9 cellular contexts compared by ENCODE assay signal in the genomic region with DNA sequence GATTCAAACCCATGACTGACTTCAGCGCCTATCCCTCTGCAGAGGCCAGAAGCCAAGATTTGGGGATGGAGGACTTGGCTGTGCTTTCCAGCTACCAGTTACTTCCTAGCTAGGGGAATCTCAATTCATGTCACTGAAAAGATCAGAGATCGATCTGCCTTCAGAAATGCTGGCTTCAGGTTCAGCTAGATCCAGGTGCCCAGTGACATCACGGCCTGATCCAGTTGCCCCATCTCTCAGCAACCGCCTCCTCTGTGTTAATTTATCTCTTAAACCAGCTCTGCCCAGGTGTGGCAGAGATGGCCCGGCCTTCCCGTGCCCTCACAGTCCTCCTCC. TPM values are rescaled to one million over a fixed set of nuclear protein-coding genes. Genes with fewer than 3 reads are reported as not detected.
DNase-seq lines count a peak whose midpoint lies in the region; ATAC-seq and TF ChIP-seq lines count a peak whose summit lies in the region.
"Had no signal": no experiment of that assay in that cellular context is flagged by ENCODE, and none has a peak within 500 bp of the region (broad histone marks: within the 10 kb centered on the region; RNA-seq: fewer than 3 reads in every experiment).

No MANE protein-coding gene starts in this region.

- CTCF ChIA-PET in Panc1 (lab: Charles Lee), result interaction anchor here (0.8 kb wide), 1 partner anchor 149 kb away, joined by 3 read pairs; no protein-coding TSS in a partner anchor

- H3K36me3 ChIP-seq in DOHH2 (ENCODE audit: control insufficient read depth, low read length) (peaks cover 61% of the 10 kb centered on the region), Panc1 (ENCODE audit: control insufficient read depth, insufficient read depth, low read length) (no peaks in the 10 kb centered on the region), rectal smooth muscle tissue (ENCODE audit: control insufficient read depth, insufficient read depth, low read length) (no peaks in the 10 kb centered on the region)

- peaks cover 64% of the 10 kb centered on the region for H3K36me3 Mint-ChIP-seq in effector memory CD8-positive, alpha-beta T cell (ENCODE audit: insufficient read depth)

- in situ Hi-C loops in Panc1 (cut with HindIII; ENCODE audit: low pct_unique_long_range_greater_than_20kb, low sequenced_read_pairs), result no loop called here

- TF ChIP-seq CTCF in DOHH2 (IDR thresholded peaks at IDR 0.05; ENCODE audit: low read depth, low read length, poor library complexity, severe bottlenecking) (no peak), Panc1 (IDR thresholded peaks at IDR 0.05) (no peak)

- H3K27ac Mint-ChIP-seq in effector memory CD8-positive, alpha-beta T cell, result peak overlapping the region; percentile 92 to 94

- no TSS peak for BruUV-seq in Panc1 (replicated peaks; lab: Mats Ljungman, UMichigan)

- H3K4me3 Mint-ChIP-seq in effector memory CD8-positive, alpha-beta T cell, result peak overlapping the region; percentile 73 to 83

- no peaks in the 10 kb centered on the region for H3K9me3 Mint-ChIP-seq in effector memory CD8-positive, alpha-beta T cell

- H3K4me2 ChIP-seq in DOHH2 (ENCODE audit: low read length), result peak overlapping the region; percentile 76

- H3K4me1 ChIP-seq in DOHH2 (ENCODE audit: control insufficient read depth, low read length), result peaks cover 65% of the 10 kb centered on the region
- H3K4me1 ChIP-seq in Panc1 (ENCODE audit: control insufficient read depth, insufficient read depth, low read length), result peaks cover 52% of the 10 kb centered on the region
- peaks cover 2% of the 10 kb centered on the region for H3K4me1 ChIP-seq in rectal smooth muscle tissue (ENCODE audit: control insufficient read depth, insufficient read depth, low read length)

- no peak for ATAC-seq in Panc1
- no peak for ATAC-seq in effector memory CD8-positive, alpha-beta T cell (replicated peaks)
- ATAC-seq in GM21576 (IDR thresholded peaks at IDR 0.05; ENCODE audit: unreplicated experiment), result no peak
- ATAC-seq in left lobe of liver, result no peak

- peak overlapping the region; percentile 10 for H3K9ac ChIP-seq in rectal smooth muscle tissue (ENCODE audit: low read length)

- H3K4me3 ChIP-seq in DOHH2 (ENCODE audit: low read length) (peak overlapping the region; percentile 58), Panc1 (ENCODE audit: low read depth in 2 of 2, low read length in 2 of 2) (no peak overlapping the region), rectal smooth muscle tissue (ENCODE audit: low read length) (no peak overlapping the region)
- H3K4me3 ChIP-seq: lung, testis had no signal

- DNase-seq in Panc1 (ENCODE audit: low read depth, low spot score) (no peak), globus pallidus (ENCODE audit: low spot score) (no peak), left lobe of liver (ENCODE audit: low spot score) (no peak)
- DNase-seq in effector memory CD8-positive, alpha-beta T cell, result no peak
- DNase-seq: testis had no signal

- no peaks in the 10 kb centered on the region for H3K9me2 ChIP-seq in DOHH2 (replicated peaks; ENCODE audit: control insufficient read depth, low read length)

- H4K20me1 ChIP-seq in DOHH2 (ENCODE audit: control insufficient read depth, insufficient read depth, low read depth, low read length), result no peaks in the 10 kb centered on the region

- POLR2A ChIA-PET in Panc1 (lab: Charles Lee), result no interaction called here

- H3F3A ChIP-seq in DOHH2 (ENCODE audit: control insufficient read depth, insufficient read depth), result peaks cover 32% of the 10 kb centered on the region

- H3K79me2 ChIP-seq in DOHH2 (ENCODE audit: control insufficient read depth, low read length), result 0 out of 2 replicates have a peak, but pooled peaks cover 2% of the 10 kb centered on the region

- no peaks in the 10 kb centered on the region for H3K9me3 ChIP-seq in DOHH2 (ENCODE audit: control insufficient read depth, insufficient read depth, low read length)
- no peaks in the 10 kb centered on the region for H3K9me3 ChIP-seq in Panc1 (ENCODE audit: control insufficient read depth, insufficient read depth, low read depth, low read length)
- H3K9me3 ChIP-seq: testis had no signal

- H3K27me3 ChIP-seq in DOHH2 (ENCODE audit: control insufficient read depth, low read length), result no peaks in the 10 kb centered on the region
- H3K27me3 ChIP-seq in Panc1 (ENCODE audit: control insufficient read depth, insufficient read depth, low read length), result no peaks in the 10 kb centered on the region
- no peaks in the 10 kb centered on the region for H3K27me3 ChIP-seq in rectal smooth muscle tissue (ENCODE audit: control insufficient read depth, insufficient read depth, low read length)
- H3K27me3 ChIP-seq: testis had no signal

- peak overlapping the region; percentile 98 for H3K27ac ChIP-seq in DOHH2 (ENCODE audit: low read depth, low read length)
- H3K27ac ChIP-seq in Panc1 (ENCODE audit: low read length), result peak overlapping the region; percentile 91
- no peak overlapping the region for H3K27ac ChIP-seq in rectal smooth muscle tissue (ENCODE audit: low read depth, low read length)
- H3K27ac ChIP-seq: testis had no signal

- intact Hi-C loops in Panc1 (cut with micrococcal nuclease; ENCODE audit: unreplicated experiment), result no loop called here

- peaks cover 75 to 79% of the 10 kb centered on the region in 2 donors for H3K4me1 Mint-ChIP-seq in effector memory CD8-positive, alpha-beta T cell (ENCODE audit: low read depth in 2 of 2)

- H3K27me3 Mint-ChIP-seq in effector memory CD8-positive, alpha-beta T cell, result no peaks in the 10 kb centered on the region

RNA-seq across cellular contexts. Expression of a gene that starts 24.2 kb away (rescaled TPM):
- total RNA-seq in Panc1 (2021; ENCODE audit: unreplicated experiment) (1.3 TPM), left lobe of liver (5.2 TPM)
- polyA plus RNA-seq in Panc1 (2012; ENCODE audit: insufficient read length), result 1.6 TPM
